In genomic region chr14:104666523-104666895, GRCh38 we compare ENCODE assay signal across 8 cellular contexts. TPM values are rescaled to one million over a fixed set of nuclear protein-coding genes. Genes with fewer than 3 reads are reported as not detected.
DNase-seq lines count a peak whose midpoint lies in the region; ATAC-seq, FAIRE-seq and TF ChIP-seq lines count a peak whose summit lies in the region.
"Not testable (repeated sequence)": the region's sequence is repeated elsewhere in the genome, so short reads cannot be mapped to it uniquely, and the experiment has no call there.

No MANE protein-coding gene starts in this region.

- not testable (repeated sequence) for H3K4me1 Mint-ChIP-seq in endodermal cell

- H3K79me1 ChIP-seq in mesenchymal stem cell (replicated peaks; ENCODE audit: low read length, poor library complexity, severe bottlenecking), result not testable (repeated sequence)

- H2BK5ac ChIP-seq in mesenchymal stem cell (ENCODE audit: low read depth, low read length, poor library complexity, severe bottlenecking), result not testable (repeated sequence)

- POLR2A ChIA-PET in A549 (lab: Yijun Ruan, JAX), result interaction anchor here (1.5 to 1.9 kb wide), 3 partner anchors 11 to 22 kb away, joined by 12 to 19 read pairs (median 14); no protein-coding TSS in a partner anchor
- POLR2A ChIA-PET in HCT116 (lab: Charles Lee), result interaction anchor here (0.5 to 2.1 kb wide), 8 partner anchors 9 to 372 kb away, joined by 3 to 21 read pairs (median 4); partner anchors contain the start of genes INF2 and SIVA1
- POLR2A ChIA-PET in RWPE1 (lab: Yijun Ruan, JAX; ENCODE audit: low non-redundant PET), result not testable (repeated sequence)

- H2BK120ac ChIP-seq in mesenchymal stem cell (ENCODE audit: low read depth, low read length), result not testable (repeated sequence)

- not testable (repeated sequence) for H3K9me3 Mint-ChIP-seq in endodermal cell

- peak overlapping the region in 1 of 2 experiments; percentile 3 for H2BK12ac ChIP-seq in mesenchymal stem cell (ENCODE audit: low read length in 2 of 2)

- FAIRE-seq in A549 (lab: Jason Lieb, UNC), result not testable (repeated sequence)

- H3K27me3 Mint-ChIP-seq in endodermal cell (ENCODE audit: insufficient read depth), result not testable (repeated sequence)

- TSS peak; percentile 56 for BruUV-seq in HCT116 (replicated peaks; lab: Mats Ljungman, UMichigan)

- not testable (repeated sequence) for ATAC-seq in A549, body of pancreas
- peak; percentile 25 for ATAC-seq in HCT116

- H4K20me1 ChIP-seq in HCT116 (ENCODE audit: insufficient read depth), result not testable (repeated sequence)

- H3K4me3 Mint-ChIP-seq in endodermal cell, result not testable (repeated sequence)

- peak overlapping the region in 1 of 2 experiments; percentile 42 for H3K4ac ChIP-seq in mesenchymal stem cell (ENCODE audit: low read depth in 1 of 2, low read length in 2 of 2)

- H3K9me3 ChIP-seq in A549; HCT116 (ENCODE audit: control insufficient read depth in 1 of 2, insufficient read depth in 1 of 2, low read depth in 1 of 2, low read length in 2 of 2); body of pancreas; endodermal cell (ENCODE audit: control insufficient read depth, low read length); mesenchymal stem cell (ENCODE audit: control insufficient read depth, low read length); neuron (ENCODE audit: low read length); sigmoid colon: not testable (repeated sequence)

- H3K36me3 ChIP-seq in HCT116 (ENCODE audit: control insufficient read depth in 1 of 2, insufficient read depth in 2 of 2, low read length in 2 of 2); body of pancreas (replicated peaks in 1 of 2; ENCODE audit: insufficient read depth in 1 of 2, low read depth in 2 of 2); endodermal cell (ENCODE audit: control insufficient read depth, insufficient read depth, low read length); mesenchymal stem cell (ENCODE audit: control insufficient read depth in 1 of 2, insufficient read depth in 2 of 2, low read depth in 1 of 2, low read length in 2 of 2); neuron (ENCODE audit: insufficient read depth, low read length); sigmoid colon: not testable (repeated sequence)

- not testable (repeated sequence) for H3K9me2 ChIP-seq in HCT116 (ENCODE audit: insufficient read depth)

- H3K9ac ChIP-seq in HCT116 (ENCODE audit: low read length) (peak overlapping the region; percentile 60), endodermal cell (ENCODE audit: extremely low read depth, low read length, poor library complexity, severe bottlenecking) (peak overlapping the region; percentile 34)
- H3K9ac ChIP-seq in mesenchymal stem cell (ENCODE audit: low read length), result not testable (repeated sequence)

- not testable (repeated sequence) for H3K18ac ChIP-seq in mesenchymal stem cell (ENCODE audit: low read depth in 1 of 2, low read length in 2 of 2)

- H4K8ac ChIP-seq in mesenchymal stem cell (ENCODE audit: low read length), result peak overlapping the region; percentile 94

- not testable (repeated sequence) for H2BK15ac ChIP-seq in mesenchymal stem cell (ENCODE audit: low read depth, poor library complexity, severe bottlenecking)

- peak overlapping the region; percentile 17 for H2AK5ac ChIP-seq in mesenchymal stem cell (ENCODE audit: low read length, severe bottlenecking)

- peak overlapping the region; percentile 83 for H4K91ac ChIP-seq in mesenchymal stem cell (ENCODE audit: low read length)

- H3K79me2 ChIP-seq in HCT116 (ENCODE audit: insufficient read depth, low read length), result not testable (repeated sequence)

- H3K27me3 ChIP-seq in HCT116 (ENCODE audit: insufficient read depth, low read length); body of pancreas; endodermal cell (ENCODE audit: control insufficient read depth, insufficient read depth, low read length, poor library complexity, severe bottlenecking); neuron (ENCODE audit: insufficient read depth, low read length); sigmoid colon: not testable (repeated sequence)
- H3K27me3 ChIP-seq in mesenchymal stem cell (ENCODE audit: control insufficient read depth in 1 of 2, insufficient read depth in 1 of 2, low read length in 2 of 2), result peaks cover 0 to 11% of the 10 kb centered on the region in 2 experiments

- WGBS in A549 (ENCODE audit: missing lambda C conversion rate), result 59% methylated on average over 7 of the region's 7 CpGs
- 73 to 74% methylated on average over 7 of the region's 7 CpGs for WGBS in body of pancreas, 2 donors
- WGBS in endodermal cell (ENCODE audit: insufficient coverage in 1 of 2, insufficient read length in 1 of 2), 2 experiments, result 70 to 84% methylated on average over 5 to 6 of the region's 7 CpGs
- 70% methylated on average over 6 of the region's 7 CpGs for WGBS in mesenchymal stem cell
- 57 to 84% methylated on average over 7 of the region's 7 CpGs for WGBS in sigmoid colon, 2 donors

- H3K23ac ChIP-seq in mesenchymal stem cell (ENCODE audit: low read length in 2 of 2), result not testable (repeated sequence)

- H3K36me3 Mint-ChIP-seq in endodermal cell (ENCODE audit: low read depth), result not testable (repeated sequence)

- TF ChIP-seq RAD21 in A549 (conservative IDR thresholded peaks at IDR 0.05 in 1 of 2, IDR thresholded peaks at IDR 0.05 in 1 of 2); HCT116 (IDR thresholded peaks at IDR 0.05; ENCODE audit: low read depth): not testable (repeated sequence)

- DNase-seq in A549 (ENCODE audit: low read depth in 1 of 2, low spot score in 1 of 2); HCT116 (ENCODE audit: low read depth, low spot score); RWPE1 (ENCODE audit: low spot score); body of pancreas; endodermal cell; mesenchymal stem cell; sigmoid colon: not testable (repeated sequence)

- H3K4me1 ChIP-seq in A549 (peaks cover 22% of the 10 kb centered on the region), HCT116 (ENCODE audit: control insufficient read depth in 1 of 2, insufficient read depth in 2 of 2, low read length in 2 of 2) (peaks cover 37 to 43% of the 10 kb centered on the region in 2 experiments), body of pancreas (peaks cover 16% of the 10 kb centered on the region), endodermal cell (ENCODE audit: control insufficient read depth, insufficient read depth, low read length) (peaks cover 10% of the 10 kb centered on the region), mesenchymal stem cell (ENCODE audit: control insufficient read depth, insufficient read depth, low read depth, low read length) (peaks cover 20% of the 10 kb centered on the region), neuron (ENCODE audit: insufficient read depth, low read length) (peaks cover 15% of the 10 kb centered on the region)
- H3K4me1 ChIP-seq in sigmoid colon, result not testable (repeated sequence)

- TF ChIP-seq EP300 in A549 (IDR thresholded peaks at IDR 0.05); sigmoid colon (IDR thresholded peaks at IDR 0.05): not testable (repeated sequence)

- H3K27ac Mint-ChIP-seq in endodermal cell, result peak overlapping the region; percentile 85

- CTCF ChIA-PET in A549 (lab: Yijun Ruan, JAX) (interaction anchor here (0.6 to 9.2 kb wide), 19 partner anchors 8 to 588 kb away, joined by 3 to 117 read pairs (median 5); partner anchors contain the start of gene ADSS1), HCT116 (lab: Charles Lee) (interaction anchor here (0.7 to 1.9 kb wide), 8 partner anchors 11 to 102 kb away, joined by 3 to 20 read pairs (median 4); no protein-coding TSS in a partner anchor), RWPE1 (lab: Yijun Ruan, JAX) (interaction anchor here (0.9 to 1.3 kb wide), 2 partner anchors 12 to 43 kb away, joined by 3 read pairs; no protein-coding TSS in a partner anchor)

- H3K4me3 ChIP-seq in A549; body of pancreas; endodermal cell (ENCODE audit: low read length); mesenchymal stem cell (ENCODE audit: insufficient read depth in 1 of 2, low read depth in 1 of 2, low read length in 2 of 2); sigmoid colon: not testable (repeated sequence)
- H3K4me3 ChIP-seq in HCT116 (replicated peaks in 1 of 2; ENCODE audit: low read depth in 1 of 2, low read length in 2 of 2), result peak overlapping the region; percentile 22 to 29
- peak overlapping the region; percentile 14 for H3K4me3 ChIP-seq in neuron (ENCODE audit: low read length)

- not testable (repeated sequence) for H3K14ac ChIP-seq in mesenchymal stem cell (ENCODE audit: low read length in 2 of 2)

- not testable (repeated sequence) for H2AFZ ChIP-seq in HCT116 (ENCODE audit: low read depth, low read length, poor library complexity, severe bottlenecking); mesenchymal stem cell (ENCODE audit: low read depth, low read length)
- H2AFZ ChIP-seq in neuron (ENCODE audit: low read depth, low read length), result peak overlapping the region; percentile 63

- RAD21 ChIA-PET in HCT116 (lab: Charles Lee; ENCODE audit: low non-redundant PET in 1 of 2, low total read pairs in 2 of 2, uncharacterized antibody in 2 of 2, unreplicated experiment in 2 of 2), result interaction anchor here (1.0 to 1.6 kb wide), 4 partner anchors 10 to 15 kb away, joined by 3 to 5 read pairs (median 4); no protein-coding TSS in a partner anchor

- H3K27ac ChIP-seq in A549, result peak overlapping the region; percentile 70 to 85
- H3K27ac ChIP-seq in HCT116 (ENCODE audit: low read depth, low read length), result peak overlapping the region; percentile 73
- H3K27ac ChIP-seq in RWPE1, result peak overlapping the region; percentile 52
- H3K27ac ChIP-seq in body of pancreas, result peak overlapping the region; percentile 58 to 85 (median 78)
- peak overlapping the region; percentile 94 for H3K27ac ChIP-seq in endodermal cell (ENCODE audit: low read depth, low read length)
- H3K27ac ChIP-seq in mesenchymal stem cell (ENCODE audit: low read length, poor library complexity, severe bottlenecking), result peak overlapping the region; percentile 29
- peak overlapping the region in 3 of 4 donors; percentile 1 to 53 (median 22) for H3K27ac ChIP-seq in sigmoid colon

- H3K4me2 ChIP-seq in A549, result peak overlapping the region; percentile 48
- H3K4me2 ChIP-seq in HCT116 (ENCODE audit: low read length), result peak overlapping the region; percentile 63
- not testable (repeated sequence) for H3K4me2 ChIP-seq in mesenchymal stem cell (ENCODE audit: low read length, poor library complexity, severe bottlenecking)

- TF ChIP-seq POLR2A in A549 (IDR thresholded peaks at IDR 0.05; ENCODE audit: low read length); HCT116 (IDR thresholded peaks at IDR 0.05; ENCODE audit: borderline replicate concordance, extremely low read depth, insufficient read depth, insufficient read length); body of pancreas (IDR thresholded peaks at IDR 0.05); sigmoid colon (IDR thresholded peaks at IDR 0.05): not testable (repeated sequence)

- intact Hi-C loops in HCT116 (cut with micrococcal nuclease) (loop anchor here (1.0 kb wide), 1 partner anchor 42 kb away; no protein-coding TSS in a partner anchor), sigmoid colon (cut with DNase I) (loop anchor here (5.0 kb wide), 1 partner anchor 41 kb away; no protein-coding TSS in a partner anchor)
- intact Hi-C loops in body of pancreas (cut with DNase I), result not testable (repeated sequence)

- not testable (repeated sequence) for TF ChIP-seq CTCF in A549 (IDR thresholded peaks at IDR 0.05); HCT116 (IDR thresholded peaks at IDR 0.05 in 2 of 3, conservative IDR thresholded peaks at IDR 0.05 in 1 of 3; ENCODE audit: borderline replicate concordance in 1 of 3, insufficient read depth in 1 of 3, low read depth in 2 of 3, low read length in 2 of 3); RWPE1 (conservative IDR thresholded peaks at IDR 0.05; ENCODE audit: low read depth); body of pancreas (IDR thresholded peaks at IDR 0.05); endodermal cell (conservative IDR thresholded peaks at IDR 0.05); sigmoid colon (IDR thresholded peaks at IDR 0.05)

RNA-seq across cellular contexts. Expression of gene INF2, which starts 22.9 kb away (rescaled TPM):
- polyA plus RNA-seq in A549 (2011; rRNA removed) (23.6 and 24.7 TPM in 2 replicates), A549 (2017; fragmentation: RNase III; extraction: RNeasy Plus Mini Kit Qiagen cat#74134 plus additional on column Dnase treatment) (71.2 to 76.6 TPM (median 72.0 TPM) in 3 replicates), sigmoid colon (100 to 1,000 TPM; 127 to 169 (median 130) TPM)
- polyA plus RNA-seq in A549 (2012; cell fraction: cytosol; rRNA removed), result 68.4 and 94.0 TPM in 2 replicates
- 224 and 375 TPM in 2 replicates for polyA plus RNA-seq in A549 (2012; cell fraction: nucleus; rRNA removed)
- 19.6 and 27.7 TPM in 2 replicates for polyA minus RNA-seq in A549 (2011; rRNA and poly(A)+ RNA removed)
- total RNA-seq in HCT116 (2021; ENCODE audit: unreplicated experiment) (95.8 TPM), body of pancreas (10 to 100 TPM; 46.2 to 90.3 TPM), endodermal cell (100 to 1,000 TPM in 1 of 2 donors, 10 to 100 TPM in 1; 99.7 to 114 TPM), sigmoid colon (10 to 100 TPM; 26.3 to 67.0 (median 30.3) TPM)
- polyA plus RNA-seq in HCT116 (2012), result 43.9 and 46.6 TPM in 2 replicates
- polyA plus RNA-seq in endodermal cell (2013, experiment 1 of 2), result 35.2 TPM
- 35.8 TPM for polyA plus RNA-seq in endodermal cell (2013, experiment 2 of 2)
- polyA plus RNA-seq in mesenchymal stem cell (2013, experiment 1 of 2), result 59.1 TPM
- polyA plus RNA-seq in mesenchymal stem cell (2013, experiment 2 of 2), result 55.9 TPM

RNA-seq across cellular contexts. Expression of gene ADSS1, which starts 57.5 kb away (rescaled TPM):
- 8.8 and 10.1 TPM in 2 replicates for polyA plus RNA-seq in A549 (2011; rRNA removed)
- 6.0 and 6.2 TPM in 2 replicates for polyA plus RNA-seq in A549 (2012; cell fraction: cytosol; rRNA removed)
- 17.9 and 19.6 TPM in 2 replicates for polyA plus RNA-seq in A549 (2012; cell fraction: nucleus; rRNA removed)
- polyA plus RNA-seq in A549 (2017; fragmentation: RNase III; extraction: RNeasy Plus Mini Kit Qiagen cat#74134 plus additional on column Dnase treatment), result 6.2 to 8.3 TPM (median 7.4 TPM) in 3 replicates
- 6.5 and 9.5 TPM in 2 replicates for polyA minus RNA-seq in A549 (2011; rRNA and poly(A)+ RNA removed)
- total RNA-seq in HCT116 (2021; ENCODE audit: unreplicated experiment), result 9.9 TPM
- 12.5 and 15.4 TPM in 2 replicates for polyA plus RNA-seq in HCT116 (2012)
- total RNA-seq in body of pancreas, result 1 to 10 TPM; 4.0 to 4.7 TPM
- 10 to 100 TPM; 15.8 to 31.0 TPM for total RNA-seq in endodermal cell
- polyA plus RNA-seq in endodermal cell (2013, experiment 1 of 2), result 16.1 TPM
- 14.1 TPM for polyA plus RNA-seq in endodermal cell (2013, experiment 2 of 2)
- polyA plus RNA-seq in mesenchymal stem cell (2013, experiment 1 of 2), result 5.2 TPM
- polyA plus RNA-seq in mesenchymal stem cell (2013, experiment 2 of 2), result 4.8 TPM
- total RNA-seq in sigmoid colon, result 10 to 100 TPM in 1 of 4 donors, 1 to 10 TPM in 3; 2.0 to 10.2 (median 7.3) TPM
- 1 to 10 TPM; 3.5 to 6.6 (median 4.1) TPM for polyA plus RNA-seq in sigmoid colon

Comparison
In these comparisons a context has a peak if more than half of its experiments do, and no peak if none do; other contexts are left out.
1. H3K27ac ChIP-seq: peak in every context shown above with its lines; median percentile 94 in endodermal cell; 78 in body of pancreas; 78 in A549; 73 in HCT116; 52 in RWPE1; 29 in mesenchymal stem cell; 22 in sigmoid colon.